Comparison of ENCODE assay signal across 1 cellular context in the genomic region with DNA sequence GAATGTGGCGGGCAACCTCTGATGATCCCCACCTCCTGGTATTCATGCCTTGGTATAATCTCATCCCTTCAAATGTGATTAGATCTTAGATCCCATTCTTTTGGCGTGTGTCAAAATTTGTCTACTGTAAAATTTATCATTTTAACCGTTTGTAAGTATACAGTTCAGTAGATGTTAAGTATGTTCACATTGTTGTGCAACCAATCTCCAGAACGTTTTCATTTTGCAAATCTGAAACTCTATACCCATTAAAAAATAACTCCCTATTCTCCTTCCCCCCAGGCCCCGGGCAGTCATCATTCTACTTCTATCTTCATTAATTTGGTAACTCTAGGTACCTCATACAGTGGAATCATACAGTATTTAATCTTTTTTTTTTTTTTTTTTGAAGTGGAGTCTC.
TF ChIP-seq lines count a peak whose summit lies in the region.

No MANE protein-coding gene starts in this region.

TF ChIP-seq in K562, 482 proteins besides CTCF, POLR2A, EP300 and RAD21:
- TF ChIP-seq CEBPG (CRISPR knock-in tag; IDR thresholded peaks at IDR 0.05) (no peak), CEBPG (tag; conservative IDR thresholded peaks at IDR 0.05 in 1 of 2, IDR thresholded peaks at IDR 0.05 in 1 of 2) (peak; percentile 44 to 71; a peak in 2 of 4 replicates), MTA3 (IDR thresholded peaks at IDR 0.05; ENCODE audit: borderline replicate concordance) (no peak), ZKSCAN3 (CRISPR knock-in tag; IDR thresholded peaks at IDR 0.05) (no peak), ZNF592 (IDR thresholded peaks at IDR 0.05) (no peak), NR4A1 (CRISPR knock-in tag; IDR thresholded peaks at IDR 0.05) (no peak), NR4A1 (tag; IDR thresholded peaks at IDR 0.05) (0 out of 2 replicates have a peak, but pooled peaks have one; percentile 0), POLR2H (tag; IDR thresholded peaks at IDR 0.05; ENCODE audit: low read depth) (0 out of 2 replicates have a peak, but pooled peaks have one; percentile 46), CEBPB (tag; IDR thresholded peaks at IDR 0.05) (peak; percentile 76), ZNF347 (CRISPR knock-in tag; IDR thresholded peaks at IDR 0.05; ENCODE audit: low read depth) (no peak), ZNF584 (CRISPR knock-in tag; IDR thresholded peaks at IDR 0.05; ENCODE audit: low read depth) (0 out of 2 replicates have a peak, but pooled peaks have one; percentile 3), IRF9 (tag; IDR thresholded peaks at IDR 0.05) (0 out of 2 replicates have a peak, but pooled peaks have one; percentile 32), SMARCE1 (IDR thresholded peaks at IDR 0.05) (peak; percentile 9; the same call in 1 of the 2 replicates), EP400 (IDR thresholded peaks at IDR 0.05) (no peak), ZNF224 (CRISPR knock-in tag; IDR thresholded peaks at IDR 0.05) (no peak)
- TF ChIP-seq, protein P1, sequence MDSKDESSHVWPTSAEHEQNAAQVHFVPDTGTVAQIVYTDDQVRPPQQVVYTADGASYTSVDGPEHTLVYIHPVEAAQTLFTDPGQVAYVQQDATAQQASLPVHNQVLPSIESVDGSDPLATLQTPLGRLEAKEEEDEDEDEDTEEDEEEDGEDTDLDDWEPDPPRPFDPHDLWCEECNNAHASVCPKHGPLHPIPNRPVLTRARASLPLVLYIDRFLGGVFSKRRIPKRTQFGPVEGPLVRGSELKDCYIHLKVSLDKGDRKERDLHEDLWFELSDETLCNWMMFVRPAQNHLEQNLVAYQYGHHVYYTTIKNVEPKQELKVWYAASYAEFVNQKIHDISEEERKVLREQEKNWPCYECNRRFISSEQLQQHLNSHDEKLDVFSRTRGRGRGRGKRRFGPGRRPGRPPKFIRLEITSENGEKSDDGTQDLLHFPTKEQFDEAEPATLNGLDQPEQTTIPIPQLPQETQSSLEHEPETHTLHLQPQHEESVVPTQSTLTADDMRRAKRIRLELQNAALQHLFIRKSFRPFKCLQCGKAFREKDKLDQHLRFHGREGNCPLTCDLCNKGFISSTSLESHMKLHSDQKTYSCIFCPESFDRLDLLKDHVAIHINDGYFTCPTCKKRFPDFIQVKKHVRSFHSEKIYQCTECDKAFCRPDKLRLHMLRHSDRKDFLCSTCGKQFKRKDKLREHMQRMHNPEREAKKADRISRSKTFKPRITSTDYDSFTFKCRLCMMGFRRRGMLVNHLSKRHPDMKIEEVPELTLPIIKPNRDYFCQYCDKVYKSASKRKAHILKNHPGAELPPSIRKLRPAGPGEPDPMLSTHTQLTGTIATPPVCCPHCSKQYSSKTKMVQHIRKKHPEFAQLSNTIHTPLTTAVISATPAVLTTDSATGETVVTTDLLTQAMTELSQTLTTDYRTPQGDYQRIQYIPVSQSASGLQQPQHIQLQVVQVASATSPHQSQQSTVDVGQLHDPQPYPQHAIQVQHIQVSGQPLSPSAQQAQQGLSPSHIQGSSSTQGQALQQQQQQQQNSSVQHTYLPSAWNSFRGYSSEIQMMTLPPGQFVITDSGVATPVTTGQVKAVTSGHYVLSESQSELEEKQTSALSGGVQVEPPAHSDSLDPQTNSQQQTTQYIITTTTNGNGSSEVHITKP (IDR thresholded peaks at IDR 0.05; ENCODE audit: partially characterized antibody) = peak; percentile 26
- TF ChIP-seq, protein P2, sequence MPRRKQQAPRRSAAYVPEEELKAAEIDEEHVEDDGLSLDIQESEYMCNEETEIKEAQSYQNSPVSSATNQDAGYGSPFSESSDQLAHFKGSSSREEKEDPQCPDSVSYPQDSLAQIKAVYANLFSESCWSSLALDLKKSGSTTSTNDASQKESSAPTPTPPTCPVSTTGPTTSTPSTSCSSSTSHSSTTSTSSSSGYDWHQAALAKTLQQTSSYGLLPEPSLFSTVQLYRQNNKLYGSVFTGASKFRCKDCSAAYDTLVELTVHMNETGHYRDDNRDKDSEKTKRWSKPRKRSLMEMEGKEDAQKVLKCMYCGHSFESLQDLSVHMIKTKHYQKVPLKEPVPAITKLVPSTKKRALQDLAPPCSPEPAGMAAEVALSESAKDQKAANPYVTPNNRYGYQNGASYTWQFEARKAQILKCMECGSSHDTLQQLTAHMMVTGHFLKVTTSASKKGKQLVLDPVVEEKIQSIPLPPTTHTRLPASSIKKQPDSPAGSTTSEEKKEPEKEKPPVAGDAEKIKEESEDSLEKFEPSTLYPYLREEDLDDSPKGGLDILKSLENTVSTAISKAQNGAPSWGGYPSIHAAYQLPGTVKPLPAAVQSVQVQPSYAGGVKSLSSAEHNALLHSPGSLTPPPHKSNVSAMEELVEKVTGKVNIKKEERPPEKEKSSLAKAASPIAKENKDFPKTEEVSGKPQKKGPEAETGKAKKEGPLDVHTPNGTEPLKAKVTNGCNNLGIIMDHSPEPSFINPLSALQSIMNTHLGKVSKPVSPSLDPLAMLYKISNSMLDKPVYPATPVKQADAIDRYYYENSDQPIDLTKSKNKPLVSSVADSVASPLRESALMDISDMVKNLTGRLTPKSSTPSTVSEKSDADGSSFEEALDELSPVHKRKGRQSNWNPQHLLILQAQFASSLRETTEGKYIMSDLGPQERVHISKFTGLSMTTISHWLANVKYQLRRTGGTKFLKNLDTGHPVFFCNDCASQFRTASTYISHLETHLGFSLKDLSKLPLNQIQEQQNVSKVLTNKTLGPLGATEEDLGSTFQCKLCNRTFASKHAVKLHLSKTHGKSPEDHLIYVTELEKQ (CRISPR knock-in tag; IDR thresholded peaks at IDR 0.05) = no peak
TF ChIP-seq in K562: peak in this region for 8.
